Comparison of ENCODE assay signal across 2 cellular contexts in the genomic region with DNA sequence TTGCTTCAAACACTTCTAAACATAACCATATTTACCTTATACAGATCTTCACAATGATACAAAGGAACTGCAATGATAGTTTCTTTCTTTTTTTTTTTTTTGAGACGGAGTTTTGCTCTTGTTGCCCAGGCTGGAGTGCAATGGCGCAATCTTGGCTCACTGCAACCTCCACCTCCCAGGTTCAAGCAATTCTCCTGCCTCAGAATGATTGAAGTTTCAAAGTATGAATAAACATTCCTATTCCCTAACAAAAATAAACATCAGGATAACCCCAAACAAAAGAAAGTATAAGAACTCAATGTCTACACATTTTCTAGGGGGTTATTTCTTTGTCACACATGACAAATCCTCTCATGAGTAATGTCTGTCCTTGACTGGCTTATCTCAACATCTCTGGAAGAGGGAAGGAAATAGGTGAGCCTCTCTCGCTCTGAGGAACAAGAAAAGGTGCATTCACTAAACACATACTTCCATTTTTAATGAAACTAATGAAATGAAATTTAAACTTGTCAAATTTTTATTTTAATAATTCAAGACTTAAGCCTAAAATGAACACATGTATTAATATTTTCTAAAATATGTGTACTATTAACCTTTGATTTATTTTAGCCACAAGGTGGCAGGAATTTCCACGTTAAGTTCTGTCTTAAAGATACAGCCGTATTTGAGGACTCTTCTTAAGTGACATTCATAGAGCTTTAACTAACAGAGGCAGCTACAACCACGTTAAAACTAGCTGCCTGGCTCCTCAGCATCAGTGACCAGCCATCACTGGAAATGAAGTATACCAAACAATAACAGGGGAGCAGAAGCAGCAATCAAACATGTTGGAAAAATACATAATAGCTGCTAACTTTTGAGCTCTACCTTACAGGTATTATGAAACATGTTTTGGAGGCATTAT.
TF ChIP-seq lines count a peak whose summit lies in the region.

No MANE protein-coding gene starts in this region.

TF ChIP-seq in A549, 52 proteins besides CTCF, POLR2A, EP300 and RAD21 (continued from another document):
- TF ChIP-seq BCL3 (IDR thresholded peaks at IDR 0.05) (peak; percentile 30; the same call in 1 of the 3 replicates), BHLHE40 (IDR thresholded peaks at IDR 0.05; ENCODE audit: low read depth, low read length) (no peak), HMGXB4 (CRISPR knock-in tag; IDR thresholded peaks at IDR 0.05; ENCODE audit: borderline replicate concordance) (no peak), SREBF2 (IDR thresholded peaks at IDR 0.05) (no peak), ESRRA (IDR thresholded peaks at IDR 0.05; ENCODE audit: borderline replicate concordance, low read length) (no peak), HOXB13 (CRISPR knock-in tag; IDR thresholded peaks at IDR 0.05; ENCODE audit: low read depth) (no peak), KDM5A (IDR thresholded peaks at IDR 0.05) (0 out of 2 replicates have a peak, but pooled peaks have one; percentile 32), FOXS1 (CRISPR knock-in tag; IDR thresholded peaks at IDR 0.05) (peak; percentile 61; the same call in 1 of the 2 replicates), ZC3H11A (IDR thresholded peaks at IDR 0.05) (no peak), KDM1A (IDR thresholded peaks at IDR 0.05; ENCODE audit: low read depth) (no peak), FOSL2 (IDR thresholded peaks at IDR 0.05) (peak; percentile 73), FOSL2 (CRISPR knock-in tag; IDR thresholded peaks at IDR 0.05) (peak; percentile 86), TFCP2L1 (CRISPR knock-in tag; IDR thresholded peaks at IDR 0.05) (no peak), POLR2AphosphoS2 (conservative IDR thresholded peaks at IDR 0.05; ENCODE audit: low read length) (no peak), NPAS2 (CRISPR knock-in tag; IDR thresholded peaks at IDR 0.05; ENCODE audit: borderline replicate concordance) (no peak), RCOR1 (IDR thresholded peaks at IDR 0.05; ENCODE audit: low read depth, low read length) (no peak), CHD4 (IDR thresholded peaks at IDR 0.05; ENCODE audit: borderline replicate concordance) (no peak), NR3C1 (IDR thresholded peaks at IDR 0.05) (no peak), GATA3 (IDR thresholded peaks at IDR 0.05; ENCODE audit: borderline replicate concordance) (peak; percentile 93; the same call in 1 of the 2 replicates), CBX2 (IDR thresholded peaks at IDR 0.05; ENCODE audit: borderline replicate concordance, low read depth) (no peak), MAX (IDR thresholded peaks at IDR 0.05) (peak; percentile 53; the same call in 1 of the 2 replicates), PHF8 (IDR thresholded peaks at IDR 0.05; ENCODE audit: borderline replicate concordance, low read depth) (no peak), E2F6 (IDR thresholded peaks at IDR 0.05; ENCODE audit: borderline replicate concordance, low read depth) (no peak), HOXA7 (CRISPR knock-in tag; IDR thresholded peaks at IDR 0.05) (no peak)
- TF ChIP-seq, protein P1, sequence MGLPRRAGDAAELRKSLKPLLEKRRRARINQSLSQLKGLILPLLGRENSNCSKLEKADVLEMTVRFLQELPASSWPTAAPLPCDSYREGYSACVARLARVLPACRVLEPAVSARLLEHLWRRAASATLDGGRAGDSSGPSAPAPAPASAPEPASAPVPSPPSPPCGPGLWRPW (IDR thresholded peaks at IDR 0.05): peak; percentile 25; the same call in 1 of the 2 replicates
- TF ChIP-seq, protein P2, sequence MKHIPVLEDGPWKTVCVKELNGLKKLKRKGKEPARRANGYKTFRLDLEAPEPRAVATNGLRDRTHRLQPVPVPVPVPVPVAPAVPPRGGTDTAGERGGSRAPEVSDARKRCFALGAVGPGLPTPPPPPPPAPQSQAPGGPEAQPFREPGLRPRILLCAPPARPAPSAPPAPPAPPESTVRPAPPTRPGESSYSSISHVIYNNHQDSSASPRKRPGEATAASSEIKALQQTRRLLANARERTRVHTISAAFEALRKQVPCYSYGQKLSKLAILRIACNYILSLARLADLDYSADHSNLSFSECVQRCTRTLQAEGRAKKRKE (CRISPR knock-in tag; IDR thresholded peaks at IDR 0.05; ENCODE audit: low read depth): no peak

TF ChIP-seq in HepG2, 621 proteins besides CTCF, POLR2A, EP300 and RAD21 (continued from another document and continues in another):
- TF ChIP-seq ZNF609 (CRISPR knock-in tag; IDR thresholded peaks at IDR 0.05; ENCODE audit: borderline replicate concordance): peak; percentile 65; the same call in 1 of the 2 replicates
- peak; percentile 74 for TF ChIP-seq SALL1 (CRISPR knock-in tag; IDR thresholded peaks at IDR 0.05)
- peak; percentile 82 for TF ChIP-seq TCF7 (IDR thresholded peaks at IDR 0.05; ENCODE audit: low read depth)
- no peak for TF ChIP-seq ZFP37 (CRISPR knock-in tag; IDR thresholded peaks at IDR 0.05; ENCODE audit: borderline replicate concordance)
- TF ChIP-seq MAFG (CRISPR knock-in tag; IDR thresholded peaks at IDR 0.05): no peak
- no peak for TF ChIP-seq RFXAP (CRISPR knock-in tag; IDR thresholded peaks at IDR 0.05; ENCODE audit: borderline replicate concordance)
- TF ChIP-seq ATF3 (CRISPR knock-in tag; IDR thresholded peaks at IDR 0.05): peak; percentile 25; the same call in 1 of the 2 replicates
- TF ChIP-seq RELA (CRISPR knock-in tag; IDR thresholded peaks at IDR 0.05): no peak
- no peak for TF ChIP-seq MTA3 (CRISPR knock-in tag; IDR thresholded peaks at IDR 0.05)
- TF ChIP-seq MLLT10 (CRISPR knock-in tag; IDR thresholded peaks at IDR 0.05): no peak
- TF ChIP-seq BCL6 (CRISPR knock-in tag; IDR thresholded peaks at IDR 0.05): peak; percentile 69
- 0 out of 2 replicates have a peak, but pooled peaks have one; percentile 15 for TF ChIP-seq KDM3A (CRISPR knock-in tag; IDR thresholded peaks at IDR 0.05; ENCODE audit: low read depth)
- TF ChIP-seq TBX3 (IDR thresholded peaks at IDR 0.05; ENCODE audit: borderline replicate concordance): no peak
- no peak for TF ChIP-seq ZNF768 (CRISPR knock-in tag; IDR thresholded peaks at IDR 0.05)
- peak; percentile 41; the same call in 1 of the 2 replicates for TF ChIP-seq NKX3-1 (CRISPR knock-in tag; IDR thresholded peaks at IDR 0.05)
- no peak for TF ChIP-seq ZNF615 (CRISPR knock-in tag; IDR thresholded peaks at IDR 0.05; ENCODE audit: borderline replicate concordance)
- 0 out of 2 replicates have a peak, but pooled peaks have one; percentile 31 for TF ChIP-seq HDAC1 (CRISPR knock-in tag; IDR thresholded peaks at IDR 0.05)
- TF ChIP-seq, protein P3, sequence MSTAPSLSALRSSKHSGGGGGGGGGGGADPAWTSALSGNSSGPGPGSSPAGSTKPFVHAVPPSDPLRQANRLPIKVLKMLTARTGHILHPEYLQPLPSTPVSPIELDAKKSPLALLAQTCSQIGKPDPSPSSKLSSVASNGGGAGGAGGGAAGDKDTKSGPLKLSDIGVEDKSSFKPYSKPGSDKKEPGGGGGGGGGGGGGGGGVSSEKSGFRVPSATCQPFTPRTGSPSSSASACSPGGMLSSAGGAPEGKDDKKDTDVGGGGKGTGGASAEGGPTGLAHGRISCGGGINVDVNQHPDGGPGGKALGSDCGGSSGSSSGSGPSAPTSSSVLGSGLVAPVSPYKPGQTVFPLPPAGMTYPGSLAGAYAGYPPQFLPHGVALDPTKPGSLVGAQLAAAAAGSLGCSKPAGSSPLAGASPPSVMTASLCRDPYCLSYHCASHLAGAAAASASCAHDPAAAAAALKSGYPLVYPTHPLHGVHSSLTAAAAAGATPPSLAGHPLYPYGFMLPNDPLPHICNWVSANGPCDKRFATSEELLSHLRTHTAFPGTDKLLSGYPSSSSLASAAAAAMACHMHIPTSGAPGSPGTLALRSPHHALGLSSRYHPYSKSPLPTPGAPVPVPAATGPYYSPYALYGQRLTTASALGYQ (CRISPR knock-in tag; IDR thresholded peaks at IDR 0.05): peak; percentile 77
- peak; percentile 28 for TF ChIP-seq TBL1XR1 (IDR thresholded peaks at IDR 0.05; ENCODE audit: borderline replicate concordance, low read length, partially characterized antibody)
- TF ChIP-seq NFKBIZ (CRISPR knock-in tag; IDR thresholded peaks at IDR 0.05): 0 out of 2 replicates have a peak, but pooled peaks have one; percentile 24
- TF ChIP-seq TCF12 (IDR thresholded peaks at IDR 0.05): no peak
- 0 out of 2 replicates have a peak, but pooled peaks have one; percentile 53 for TF ChIP-seq TCF12 (CRISPR knock-in tag; IDR thresholded peaks at IDR 0.05)
- 0 out of 2 replicates have a peak, but pooled peaks have one; percentile 68 for TF ChIP-seq HOXA5 (CRISPR knock-in tag; IDR thresholded peaks at IDR 0.05)
- TF ChIP-seq SP5 (CRISPR knock-in tag; IDR thresholded peaks at IDR 0.05; ENCODE audit: borderline replicate concordance, low read depth): peak; percentile 16; the same call in 1 of the 2 replicates
- peak; percentile 14; the same call in 1 of the 2 replicates for TF ChIP-seq HOMEZ (CRISPR knock-in tag; IDR thresholded peaks at IDR 0.05; ENCODE audit: low read depth)
- TF ChIP-seq NRL (CRISPR knock-in tag; IDR thresholded peaks at IDR 0.05; ENCODE audit: borderline replicate concordance): no peak
- 0 out of 2 replicates have a peak, but pooled peaks have one; percentile 41 for TF ChIP-seq KAT8 (CRISPR knock-in tag; IDR thresholded peaks at IDR 0.05)
- peak; percentile 14; the same call in 1 of the 2 replicates for TF ChIP-seq ZNF652 (CRISPR knock-in tag; IDR thresholded peaks at IDR 0.05; ENCODE audit: borderline replicate concordance, low read depth)
- peak; percentile 95 for TF ChIP-seq SOX5 (CRISPR knock-in tag; IDR thresholded peaks at IDR 0.05; ENCODE audit: borderline replicate concordance)
- peak; percentile 77 for TF ChIP-seq FOXA3 (CRISPR knock-in tag; IDR thresholded peaks at IDR 0.05)
- no peak for TF ChIP-seq MYC (CRISPR knock-in tag; IDR thresholded peaks at IDR 0.05; ENCODE audit: borderline replicate concordance)
- peak; percentile 85; the same call in 1 of the 2 replicates for TF ChIP-seq FOXJ3 (CRISPR knock-in tag; IDR thresholded peaks at IDR 0.05; ENCODE audit: borderline replicate concordance)
- 0 out of 2 replicates have a peak, but pooled peaks have one; percentile 41 for TF ChIP-seq ELF4 (CRISPR knock-in tag; IDR thresholded peaks at IDR 0.05; ENCODE audit: borderline replicate concordance)
- no peak for TF ChIP-seq SMAD9 (CRISPR knock-in tag; IDR thresholded peaks at IDR 0.05)
- TF ChIP-seq ERF (CRISPR knock-in tag; IDR thresholded peaks at IDR 0.05): 0 out of 2 replicates have a peak, but pooled peaks have one; percentile 38
- TF ChIP-seq TAF1 (CRISPR knock-in tag; IDR thresholded peaks at IDR 0.05): no peak
- TF ChIP-seq ZNF563 (CRISPR knock-in tag; IDR thresholded peaks at IDR 0.05): no peak
- peak; percentile 54; the same call in 1 of the 2 replicates for TF ChIP-seq ZKSCAN8 (CRISPR knock-in tag; IDR thresholded peaks at IDR 0.05; ENCODE audit: borderline replicate concordance)
- TF ChIP-seq ZNF564 (CRISPR knock-in tag; IDR thresholded peaks at IDR 0.05): no peak
- no peak for TF ChIP-seq DMTF1 (CRISPR knock-in tag; IDR thresholded peaks at IDR 0.05)
- peak; percentile 87 for TF ChIP-seq NCOA2 (CRISPR knock-in tag; IDR thresholded peaks at IDR 0.05)
